ENCODE assay signal across 26 cellular contexts in genomic region chr1:90472775-90473174, GRCh38.
DNase-seq lines count a peak whose midpoint lies in the region; ATAC-seq and TF ChIP-seq lines count a peak whose summit lies in the region.
"Had no signal": no experiment of that assay in that cellular context is flagged by ENCODE, and none has a peak within 500 bp of the region (broad histone marks: within the 10 kb centered on the region; RNA-seq: fewer than 3 reads in every experiment).

No MANE protein-coding gene starts in this region.

- H4K20me1 ChIP-seq in DND-41 (ENCODE audit: insufficient read depth, low read length) = no peaks in the 10 kb centered on the region
- H4K20me1 ChIP-seq: BLaER1; BLaER1 treated with 17β-estradiol and CSF1 and Interleukin-3, amounts not matched to agents 10 nM and 100 nM had no signal

- TF ChIP-seq CTCF in DND-41 (IDR thresholded peaks at IDR 0.05; ENCODE audit: borderline replicate concordance, extremely low read depth, low read length, poor library complexity, severe bottlenecking) = no peak

- peaks cover 53% of the 10 kb centered on the region for H3K4me1 ChIP-seq in DND-41 (ENCODE audit: insufficient read depth, low read length)
- H3K4me1 ChIP-seq: A549; BE2C; BLaER1; BLaER1 treated with 17β-estradiol and CSF1 and Interleukin-3, amounts not matched to agents 10 nM and 100 nM; Caco-2 had no signal

- no peak overlapping the region for H3K4me3 ChIP-seq in DND-41 (ENCODE audit: low read depth in 1 of 2, low read length in 2 of 2)
- H3K4me3 ChIP-seq: A549; BLaER1; BLaER1 treated with 17β-estradiol and CSF1 and Interleukin-3, amounts not matched to agents 10 nM and 100 nM had no signal

- no peak overlapping the region for H3K27ac ChIP-seq in DND-41 (ENCODE audit: low read length)
- H3K27ac ChIP-seq: 22Rv1; A549; BLaER1; BLaER1 treated with 17β-estradiol and CSF1 and Interleukin-3, amounts not matched to agents 10 nM and 100 nM; C4-2B had no signal

- H3K4me2 ChIP-seq in DND-41 (ENCODE audit: insufficient read depth, low read length) = no peak overlapping the region
- H3K4me2 ChIP-seq: A549; BLaER1; BLaER1 treated with 17β-estradiol and CSF1 and Interleukin-3, amounts not matched to agents 10 nM and 100 nM had no signal

- H3K36me3 ChIP-seq in DND-41 (ENCODE audit: insufficient read depth, low read length) = no peaks in the 10 kb centered on the region
- H3K36me3 ChIP-seq: BE2C; BLaER1; BLaER1 treated with 17β-estradiol and CSF1 and Interleukin-3, amounts not matched to agents 10 nM and 100 nM had no signal

- H3K79me2 ChIP-seq in DND-41 (ENCODE audit: insufficient read depth, low read length) = no peaks in the 10 kb centered on the region

- H3K27me3 ChIP-seq in DND-41 (ENCODE audit: insufficient read depth, low read length, poor library complexity) = no peaks in the 10 kb centered on the region
- H3K27me3 ChIP-seq: BE2C; BLaER1; BLaER1 treated with 17β-estradiol and CSF1 and Interleukin-3, amounts not matched to agents 10 nM and 100 nM had no signal

- no peak overlapping the region for H3K9ac ChIP-seq in DND-41 (ENCODE audit: low read depth, low read length)
- H3K9ac ChIP-seq: BLaER1; BLaER1 treated with 17β-estradiol and CSF1 and Interleukin-3, amounts not matched to agents 10 nM and 100 nM had no signal

- no peak overlapping the region for H2AFZ ChIP-seq in DND-41 (ENCODE audit: low read depth, low read length)

- peak; percentile 56 for DNase-seq in DND-41
- no peak for DNase-seq in stimulated activated CD4-positive, alpha-beta T cell treated with anti-CD3 and anti-CD28 coated beads, Interleukin-4, amount 100 ng/mL, for 1 hour
- DNase-seq: 8988T; ACHN; AML-193; BE2C; C1 segment of cervical spinal cord; Caco-2; Calu3; CD4-positive, alpha-beta memory T cell; CD4-positive, alpha-beta T cell; CD4-positive, CD25-positive, alpha-beta regulatory T cell; CD8-positive, alpha-beta memory T cell; CD8-positive, alpha-beta T cell; COR-L47; DMS 273 treated with DMSO at 0.1 percent for 48 hours; DMS153; DMS53; DMS79; DMS79 treated with DMSO at 0.1 percent for 48 hours; EL had no signal

- peak; percentile 78 for ATAC-seq in DND-41 (ENCODE audit: insufficient read depth, low read depth)
- ATAC-seq: A549; CD8-positive, alpha-beta T cell had no signal

- no peaks in the 10 kb centered on the region for H3K9me3 ChIP-seq in DND-41 (ENCODE audit: insufficient read depth, low read length, severe bottlenecking)
- H3K9me3 ChIP-seq: A549; BE2C; BLaER1; BLaER1 treated with 17β-estradiol and CSF1 and Interleukin-3, amounts not matched to agents 10 nM and 100 nM; Caco-2 had no signal
